Comparison of ENCODE assay signal across 8 cellular contexts in genomic region chr9:97013151-97014132, GRCh38. TPM values are rescaled to one million over a fixed set of nuclear protein-coding genes. Genes with fewer than 3 reads are reported as not detected.
DNase-seq lines count a peak whose midpoint lies in the region; ATAC-seq and TF ChIP-seq lines count a peak whose summit lies in the region.
"Not testable (repeated sequence)": the region's sequence is repeated elsewhere in the genome, so short reads cannot be mapped to it uniquely, and the experiment has no call there.

No MANE protein-coding gene starts in this region.

- not testable (repeated sequence) for H3K4me1 Mint-ChIP-seq in GM23338; activated T-helper 2 cell treated with anti-CD3 and anti-CD28 coated beads, Interferon-gamma antibody, Interleukin-2, Interleukin-4, amounts not matched to agents 10 μg/mL and 5 μg/mL and 100 μg/mL, durations not matched to agents 14 hours and 24 hours and 36 hours (ENCODE audit: low read depth); stimulated activated naive B cell treated with anti-CD40 and anti-IgM and Interleukin-4, amounts not matched to agents 10 μg/mL and 1 μg/mL and 100 μg/mL, for 72 hours
- H3K4me1 Mint-ChIP-seq in natural killer cell: peaks cover 11 to 16% of the 10 kb centered on the region in 2 donors

- H3K79me2 ChIP-seq in DND-41 (ENCODE audit: insufficient read depth, low read length) (peaks cover 32% of the 10 kb centered on the region), GM23338 (replicated peaks; ENCODE audit: insufficient read depth) (peaks cover 31% of the 10 kb centered on the region)

- not testable (repeated sequence) for H3K4me1 ChIP-seq in DND-41 (ENCODE audit: insufficient read depth, low read length); GM23338 (ENCODE audit: insufficient read depth)

- H3K27me3 ChIP-seq in DND-41 (ENCODE audit: insufficient read depth, low read length, poor library complexity); GM23338 (ENCODE audit: insufficient read depth): not testable (repeated sequence)

- H3K9me3 ChIP-seq in DND-41 (ENCODE audit: insufficient read depth, low read length, severe bottlenecking): not testable (repeated sequence)

- not testable (repeated sequence) for H3F3A ChIP-seq in GM23338 (replicated peaks; ENCODE audit: low read depth)

- H3K9ac ChIP-seq in DND-41 (ENCODE audit: low read depth, low read length): peak overlapping the region; percentile 59

- not testable (repeated sequence) for H3K9me3 Mint-ChIP-seq in GM23338; activated T-helper 2 cell treated with anti-CD3 and anti-CD28 coated beads, Interferon-gamma antibody, Interleukin-2, Interleukin-4, amounts not matched to agents 10 μg/mL and 5 μg/mL and 100 μg/mL, durations not matched to agents 14 hours and 24 hours and 36 hours; natural killer cell; stimulated activated naive B cell treated with anti-CD40 and anti-IgM and Interleukin-4, amounts not matched to agents 10 μg/mL and 1 μg/mL and 100 μg/mL, for 72 hours

- H3K27ac ChIP-seq in DND-41 (ENCODE audit: low read length) (peak overlapping the region; percentile 72), GM23338 (ENCODE audit: low read depth) (peak overlapping the region; percentile 75)

- intact Hi-C loops in activated T-helper 2 cell treated with anti-CD3 and anti-CD28 coated beads, Interferon-gamma antibody, Interleukin-2, Interleukin-4, amounts not matched to agents 10 μg/mL and 5 μg/mL and 100 μg/mL, durations not matched to agents 14 hours and 24 hours and 36 hours (cut with micrococcal nuclease); natural killer cell (cut with micrococcal nuclease): not testable (repeated sequence)

- ATAC-seq in DND-41 (ENCODE audit: insufficient read depth, low read depth): peak; percentile 91
- ATAC-seq in GM23338: peak; percentile 90
- ATAC-seq in natural killer cell: peak; percentile 96 to 98 (median 97)
- ATAC-seq in stimulated activated naive B cell treated with anti-CD40 and anti-IgM and Interleukin-4, amounts not matched to agents 10 μg/mL and 1 μg/mL and 100 μg/mL, for 72 hours (replicated peaks): peak; percentile 91 to 94

- H3K27me3 Mint-ChIP-seq in GM23338 (ENCODE audit: insufficient read depth, low read depth, poor library complexity); activated T-helper 2 cell treated with anti-CD3 and anti-CD28 coated beads, Interferon-gamma antibody, Interleukin-2, Interleukin-4, amounts not matched to agents 10 μg/mL and 5 μg/mL and 100 μg/mL, durations not matched to agents 14 hours and 24 hours and 36 hours (ENCODE audit: low read depth); natural killer cell (ENCODE audit: low read depth in 2 of 2); stimulated activated naive B cell treated with anti-CD40 and anti-IgM and Interleukin-4, amounts not matched to agents 10 μg/mL and 1 μg/mL and 100 μg/mL, for 72 hours: not testable (repeated sequence)

- H3K27ac Mint-ChIP-seq in GM23338 (peak overlapping the region; percentile 94), natural killer cell (peak overlapping the region; percentile 89 to 91)
- peak overlapping the region; percentile 86 for H3K27ac Mint-ChIP-seq in activated T-helper 2 cell treated with anti-CD3 and anti-CD28 coated beads, Interferon-gamma antibody, Interleukin-2, Interleukin-4, amounts not matched to agents 10 μg/mL and 5 μg/mL and 100 μg/mL, durations not matched to agents 14 hours and 24 hours and 36 hours
- H3K27ac Mint-ChIP-seq in stimulated activated naive B cell treated with anti-CD40 and anti-IgM and Interleukin-4, amounts not matched to agents 10 μg/mL and 1 μg/mL and 100 μg/mL, for 72 hours: peak overlapping the region; percentile 96

- H3K36me3 Mint-ChIP-seq in GM23338 (ENCODE audit: low read depth); activated T-helper 2 cell treated with anti-CD3 and anti-CD28 coated beads, Interferon-gamma antibody, Interleukin-2, Interleukin-4, amounts not matched to agents 10 μg/mL and 5 μg/mL and 100 μg/mL, durations not matched to agents 14 hours and 24 hours and 36 hours (ENCODE audit: low read depth); natural killer cell; stimulated activated naive B cell treated with anti-CD40 and anti-IgM and Interleukin-4, amounts not matched to agents 10 μg/mL and 1 μg/mL and 100 μg/mL, for 72 hours: not testable (repeated sequence)

- H3K4me3 Mint-ChIP-seq in GM23338 (peak overlapping the region; percentile 88), natural killer cell (peak overlapping the region; percentile 93)
- peak overlapping the region; percentile 88 for H3K4me3 Mint-ChIP-seq in activated T-helper 2 cell treated with anti-CD3 and anti-CD28 coated beads, Interferon-gamma antibody, Interleukin-2, Interleukin-4, amounts not matched to agents 10 μg/mL and 5 μg/mL and 100 μg/mL, durations not matched to agents 14 hours and 24 hours and 36 hours (ENCODE audit: low read depth)
- peak overlapping the region; percentile 90 for H3K4me3 Mint-ChIP-seq in stimulated activated naive B cell treated with anti-CD40 and anti-IgM and Interleukin-4, amounts not matched to agents 10 μg/mL and 1 μg/mL and 100 μg/mL, for 72 hours

- H3K36me3 ChIP-seq in DND-41 (ENCODE audit: insufficient read depth, low read length); GM23338 (ENCODE audit: insufficient read depth): not testable (repeated sequence)

- DNase-seq in DND-41 (peak; percentile 82), GM23338 (ENCODE audit: low spot score) (peak; percentile 63), Kasumi-1 (lab: John Stamatoyannopoulos, UW) (peak; percentile 71 to 85), RPMI8226 (peak; percentile 57), fibroblast of peridontal ligament (ENCODE audit: extremely low read depth) (peak; percentile 74), natural killer cell (peak; percentile 64)
- peak; percentile 78 for DNase-seq in activated T-helper 2 cell treated with anti-CD3 and anti-CD28 coated beads, Interferon-gamma antibody, Interleukin-2, Interleukin-4, amounts not matched to agents 10 μg/mL and 5 μg/mL and 100 μg/mL, durations not matched to agents 14 hours and 24 hours and 36 hours (ENCODE audit: low spot score)
- peak; percentile 83 for DNase-seq in stimulated activated naive B cell treated with anti-CD40 and anti-IgM and Interleukin-4, amounts not matched to agents 10 μg/mL and 1 μg/mL and 100 μg/mL, for 72 hours

- H4K20me1 ChIP-seq in DND-41 (ENCODE audit: insufficient read depth, low read length); GM23338 (replicated peaks; ENCODE audit: insufficient read depth): not testable (repeated sequence)

- H3K4me2 ChIP-seq in DND-41 (ENCODE audit: insufficient read depth, low read length): peak overlapping the region; percentile 67
- H3K4me2 ChIP-seq in GM23338: peak overlapping the region; percentile 76

- H3K4me3 ChIP-seq in DND-41 (ENCODE audit: low read depth in 1 of 2, low read length in 2 of 2) (peak overlapping the region; percentile 42 to 60; a peak in 3 of 4 replicates), GM23338 (peak overlapping the region; percentile 54)

- not testable (repeated sequence) for H3K9me2 ChIP-seq in GM23338 (ENCODE audit: insufficient read depth)

- not testable (repeated sequence) for TF ChIP-seq CTCF in DND-41 (IDR thresholded peaks at IDR 0.05; ENCODE audit: borderline replicate concordance, extremely low read depth, low read length, poor library complexity, severe bottlenecking); GM23338 (conservative IDR thresholded peaks at IDR 0.05; ENCODE audit: low read depth in 2 of 2); natural killer cell (IDR thresholded peaks at IDR 0.05)

- peak overlapping the region; percentile 78 for H2AFZ ChIP-seq in DND-41 (ENCODE audit: low read depth, low read length)
- H2AFZ ChIP-seq in GM23338: peak overlapping the region; percentile 2; the same call in 1 of the 2 replicates

TF ChIP-seq in GM23338, 12 proteins besides CTCF, POLR2A, EP300 and RAD21:
- TF ChIP-seq CREB1 (CRISPR knock-in tag; IDR thresholded peaks at IDR 0.05; ENCODE audit: low read depth) (peak; percentile 93), ETS1 (IDR thresholded peaks at IDR 0.05) (peak; percentile 51; the same call in 1 of the 2 replicates), POLR2AphosphoS5 (IDR thresholded peaks at IDR 0.05; ENCODE audit: low read depth) (peak; percentile 63)

RNA-seq across cellular contexts. Expression of gene CTSV, which starts 25.5 kb away (rescaled TPM):
- total RNA-seq in GM23338 (2014; rRNA removed; shearing (Covaris generic)): 59.1 and 63.4 TPM in 2 replicates
- 89.9 and 97.9 TPM in 2 replicates for polyA plus RNA-seq in GM23338 (2016; fragmentation: Nextera tagmentation; extraction: Ambion mirVana)
- total RNA-seq in activated T-helper 2 cell treated with anti-CD3 and anti-CD28 coated beads, Interferon-gamma antibody, Interleukin-2, Interleukin-4, amounts not matched to agents 10 μg/mL and 5 μg/mL and 100 μg/mL, durations not matched to agents 14 hours and 24 hours and 36 hours: 0.48 and 0.78 TPM in 2 replicates
- under 1 TPM in 1 of 3 donors, not detected in 2; 0.05 TPM for total RNA-seq in natural killer cell

Comparison
In these comparisons a context has a peak if more than half of its experiments do, and no peak if none do; other contexts are left out.
1. Peak in every context shown above with its lines: DNase-seq, ATAC-seq, H3K4me3 ChIP-seq and H3K27ac ChIP-seq.
2. RNA of gene CTSV, which starts 25.5 kb away (total RNA-seq): 59.1 to 63.4 TPM in GM23338; 0.48 to 0.78 TPM in activated T-helper 2 cell treated with anti-CD3 and anti-CD28 coated beads, Interferon-gamma antibody, Interleukin-2, Interleukin-4, amounts not matched to agents 10 μg/mL and 5 μg/mL and 100 μg/mL, durations not matched to agents 14 hours and 24 hours and 36 hours and 0.05 TPM in natural killer cell; every median in the first group is over 10 times any median in the second.